In the genomic region with DNA sequence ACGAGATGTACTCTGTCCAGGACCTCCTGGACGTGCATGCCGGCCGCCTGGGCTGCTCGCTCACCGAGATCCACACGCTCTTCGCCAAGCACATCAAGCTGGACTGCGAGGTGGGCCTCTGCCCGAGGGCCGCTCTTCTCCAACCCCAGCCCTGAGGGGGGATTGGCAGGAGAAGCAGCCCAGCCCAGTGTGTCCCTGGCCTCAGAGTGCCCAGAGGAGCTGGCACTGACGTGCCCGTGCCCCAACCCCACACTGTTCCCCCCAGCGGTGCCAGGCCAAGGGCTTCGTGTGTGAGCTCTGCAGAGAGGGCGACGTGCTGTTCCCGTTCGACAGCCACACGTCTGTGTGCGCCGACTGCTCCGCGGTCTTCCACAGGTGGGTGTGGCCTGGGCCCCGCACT, we compare ENCODE assay signal across 2 cellular contexts.
TF ChIP-seq lines count a peak whose summit lies in the region.

No MANE protein-coding gene starts in this region.

TF ChIP-seq in HEK293, 187 proteins besides CTCF, POLR2A, EP300 and RAD21:
- TF ChIP-seq SCRT2 (tag by site-specific recombination; IDR thresholded peaks at IDR 0.05) (0 out of 2 replicates have a peak, but pooled peaks have one; percentile 25), SP2 (tag by site-specific recombination; IDR thresholded peaks at IDR 0.05) (no peak)

TF ChIP-seq in HepG2, 621 proteins besides CTCF, POLR2A, EP300 and RAD21:
- TF ChIP-seq GFI1 (CRISPR knock-in tag; IDR thresholded peaks at IDR 0.05; ENCODE audit: borderline replicate concordance) (no peak), RBFOX2 (IDR thresholded peaks at IDR 0.05; ENCODE audit: low read depth, low read length) (0 out of 2 replicates have a peak, but pooled peaks have one; percentile 23), SSRP1 (CRISPR knock-in tag; IDR thresholded peaks at IDR 0.05) (no peak), AGO2 (optimal IDR thresholded peaks at IDR 0.05; ENCODE audit: low read depth, low read length) (peak; percentile 72)
- TF ChIP-seq, protein P1, sequence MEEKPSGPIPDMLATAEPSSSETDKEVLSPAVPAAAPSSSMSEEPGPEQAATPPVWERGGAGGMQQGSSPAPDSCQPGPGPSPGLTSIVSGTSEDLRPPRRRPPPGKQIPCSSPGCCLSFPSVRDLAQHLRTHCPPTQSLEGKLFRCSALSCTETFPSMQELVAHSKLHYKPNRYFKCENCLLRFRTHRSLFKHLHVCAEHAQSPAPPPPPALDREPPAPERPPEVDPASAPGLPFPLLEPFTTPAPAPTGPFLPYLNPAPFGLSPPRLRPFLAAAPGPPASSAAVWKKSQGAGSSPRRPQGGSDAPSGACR (CRISPR knock-in tag; IDR thresholded peaks at IDR 0.05): no peak
